Comparison of ENCODE assay signal across 9 cellular contexts in the genomic region with DNA sequence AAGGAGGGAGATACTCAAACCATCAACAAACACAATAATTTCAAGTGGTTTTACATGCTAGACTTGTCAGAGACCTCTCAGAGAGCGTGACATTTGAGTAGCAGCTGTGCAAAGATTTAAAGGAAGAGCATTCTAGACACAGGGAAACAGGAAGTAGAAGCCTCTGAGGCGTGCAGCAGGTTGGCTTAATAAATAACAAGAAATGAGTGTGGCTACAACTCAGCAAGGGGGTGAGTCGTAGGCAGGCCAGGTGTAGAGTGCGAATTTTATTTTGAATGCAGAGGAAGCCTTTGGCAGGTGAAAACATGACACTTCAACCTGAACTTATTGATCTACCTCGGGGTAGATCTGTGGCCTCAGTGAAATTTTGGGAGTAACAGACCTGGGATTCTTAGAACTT.
DNase-seq lines count a peak whose midpoint lies in the region; ATAC-seq and TF ChIP-seq lines count a peak whose summit lies in the region.
"Had no signal": no experiment of that assay in that cellular context is flagged by ENCODE, and none has a peak within 500 bp of the region (broad histone marks: within the 10 kb centered on the region; RNA-seq: fewer than 3 reads in every experiment).

No MANE protein-coding gene starts in this region.

- no peak overlapping the region for H3K4me3 Mint-ChIP-seq in CD8-positive, alpha-beta memory T cell

- CTCF ChIA-PET in CD8-positive, alpha-beta memory T cell (lab: Charles Lee) = no interaction called here

- H3K4me1 ChIP-seq in stomach = peaks cover 3 to 14% (median 5%) of the 10 kb centered on the region in 4 donors
- no peaks in the 10 kb centered on the region for H3K4me1 ChIP-seq in CD8-positive, alpha-beta memory T cell (ENCODE audit: insufficient read depth, low read length)

- intact Hi-C loops in stomach (cut with DNase I; ENCODE audit: low total_unique reads) = no loop called here

- WGBS in stomach, 5 donors = 43 to 64% (median 44%) methylated on average over 5 of the region's 5 CpGs

- no peak overlapping the region for H3K4me3 ChIP-seq in stomach
- no peak overlapping the region for H3K4me3 ChIP-seq in CD8-positive, alpha-beta memory T cell (ENCODE audit: low read length)

- H3K27ac Mint-ChIP-seq in CD8-positive, alpha-beta memory T cell = no peak overlapping the region

- no peaks in the 10 kb centered on the region for H3K9me3 ChIP-seq in stomach
- H3K9me3 ChIP-seq in CD8-positive, alpha-beta memory T cell (ENCODE audit: low read length) = no peaks in the 10 kb centered on the region

- peaks cover 2 to 11% (median 4%) of the 10 kb centered on the region in 3 donors for H3K4me1 Mint-ChIP-seq in CD8-positive, alpha-beta memory T cell

- in situ Hi-C loops in Caki2 (cut with HindIII; ENCODE audit: low pct_unique_long_range_greater_than_20kb, low sequenced_read_pairs) = no loop called here

- ATAC-seq in GM19025 (IDR thresholded peaks at IDR 0.05; ENCODE audit: low read depth, unreplicated experiment) (peak; percentile 74), HG03139 (IDR thresholded peaks at IDR 0.05; ENCODE audit: unreplicated experiment) (peak; percentile 92), HG02571 (IDR thresholded peaks at IDR 0.05; ENCODE audit: unreplicated experiment) (no peak)

- TF ChIP-seq CTCF in stomach (IDR thresholded peaks at IDR 0.05) = no peak

- no peaks in the 10 kb centered on the region for H3K9me3 Mint-ChIP-seq in CD8-positive, alpha-beta memory T cell

- H3K36me3 ChIP-seq in stomach = no peaks in the 10 kb centered on the region
- H3K36me3 ChIP-seq in CD8-positive, alpha-beta memory T cell (ENCODE audit: insufficient read depth, low read length) = no peaks in the 10 kb centered on the region

- DNase-seq in Caki2 (ENCODE audit: low read depth) (peak; percentile 69), SHP77 (lab: John Stamatoyannopoulos, UW) (peak; percentile 67 to 82), stomach (no peak), nucleus accumbens (lab: John Stamatoyannopoulos, UW) (no peak)
- DNase-seq in CD8-positive, alpha-beta memory T cell = no peak

- no peaks in the 10 kb centered on the region for H3K27me3 ChIP-seq in stomach
- H3K27me3 ChIP-seq in CD8-positive, alpha-beta memory T cell (ENCODE audit: insufficient read depth, low read length, poor library complexity, severe bottlenecking) = no peaks in the 10 kb centered on the region

- H3K27me3 Mint-ChIP-seq in CD8-positive, alpha-beta memory T cell = peaks cover 10 to 29% of the 10 kb centered on the region in 2 donors

- POLR2A ChIA-PET in CD8-positive, alpha-beta memory T cell (lab: Charles Lee) = no interaction called here

- TF ChIP-seq POLR2A in stomach (IDR thresholded peaks at IDR 0.05) = no peak

- no peak for TF ChIP-seq EP300 in stomach (IDR thresholded peaks at IDR 0.05)

- H3K27ac ChIP-seq in stomach = no peak overlapping the region
- no peak overlapping the region for H3K27ac ChIP-seq in CD8-positive, alpha-beta memory T cell (ENCODE audit: low read depth, low read length)
- H3K27ac ChIP-seq: HL-60 had no signal

- no peaks in the 10 kb centered on the region for H3K36me3 Mint-ChIP-seq in CD8-positive, alpha-beta memory T cell

Comparison
In these comparisons a context has a peak if more than half of its experiments do, and no peak if none do; other contexts are left out.
1. DNase-seq: peak in Caki2 (single experiment) and SHP77 (2 of 2); none in stomach (single experiment), nucleus accumbens (0 of 56) and CD8-positive, alpha-beta memory T cell (0 of 5).